ENCODE assay signal across 11 cellular contexts in the genomic region with DNA sequence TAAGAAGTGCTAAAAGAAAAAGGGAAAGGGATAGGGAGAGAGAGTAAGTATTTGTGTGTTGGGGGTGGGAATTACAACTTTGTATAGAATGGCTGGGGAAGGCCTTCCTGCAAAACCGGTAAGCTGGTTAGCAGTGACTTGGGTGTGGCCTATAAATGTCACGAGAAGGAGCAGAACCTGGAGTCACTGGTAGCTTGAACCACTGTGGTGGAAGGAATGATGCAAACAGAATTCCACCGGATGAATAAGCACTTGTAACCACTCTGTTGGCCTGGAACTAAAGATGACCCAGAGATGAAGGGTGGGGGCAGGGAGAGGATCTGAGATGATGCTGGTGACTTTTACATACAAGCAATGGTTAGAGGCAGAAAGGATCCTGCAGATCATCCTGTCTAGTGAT. TPM values are rescaled to one million over a fixed set of nuclear protein-coding genes. Genes with fewer than 3 reads are reported as not detected.
DNase-seq lines count a peak whose midpoint lies in the region; ATAC-seq and TF ChIP-seq lines count a peak whose summit lies in the region.
"Had no signal": no experiment of that assay in that cellular context is flagged by ENCODE, and none has a peak within 500 bp of the region (broad histone marks: within the 10 kb centered on the region; RNA-seq: fewer than 3 reads in every experiment).

No MANE protein-coding gene starts in this region.

- no peaks in the 10 kb centered on the region for H3K36me3 Mint-ChIP-seq in activated naive CD4-positive, alpha-beta T cell treated with anti-CD3 and anti-CD28 coated beads, Interleukin-2, amount 50 U/mL, for 72 hours

- H3K4me1 ChIP-seq in foreskin keratinocyte: no peaks in the 10 kb centered on the region

- no peak for TF ChIP-seq CTCF in foreskin keratinocyte (conservative IDR thresholded peaks at IDR 0.05)

- no peaks in the 10 kb centered on the region for H3K27me3 ChIP-seq in foreskin keratinocyte

- no peaks in the 10 kb centered on the region for H3K9me3 Mint-ChIP-seq in activated naive CD4-positive, alpha-beta T cell treated with anti-CD3 and anti-CD28 coated beads, Interleukin-2, amount 50 U/mL, for 72 hours
- H3K9me3 Mint-ChIP-seq: activated CD4-positive, alpha-beta T cell treated with anti-CD3 and anti-CD28 coated beads, Interleukin-2, amount 10 ng/mL, durations not matched to agents 7 days and 5 days had no signal

- no peak overlapping the region for H3K27ac ChIP-seq in foreskin keratinocyte

- peak in 1 of 2 donors; percentile 84 for ATAC-seq in activated naive CD4-positive, alpha-beta T cell treated with anti-CD3 and anti-CD28 coated beads, Interleukin-2, amount 50 U/mL, for 72 hours
- ATAC-seq in foreskin keratinocyte (peak; percentile 15), GM21447 (IDR thresholded peaks at IDR 0.05; ENCODE audit: unreplicated experiment) (no peak)

- DNase-seq in activated naive CD4-positive, alpha-beta T cell treated with anti-CD3 and anti-CD28 coated beads, Interleukin-2, amount 50 U/mL, for 72 hours (ENCODE audit: low spot score in 2 of 2): peak in 1 of 2 donors; percentile 53
- DNase-seq in activated naive CD4-positive, alpha-beta T cell treated with anti-CD3 and anti-CD28 coated beads, Interleukin-2, amount 50 U/mL, for 16 hours: no peak
- peak; percentile 35 for DNase-seq in T1000 (lab: John Stamatoyannopoulos, UW)
- peak; percentile 41 to 72 for DNase-seq in foreskin keratinocyte
- peak; percentile 97 for DNase-seq in stromal cell of bone marrow (ENCODE audit: low read depth)
- no peak for DNase-seq in T-helper 9 cell
- DNase-seq in DMS 273 (lab: John Stamatoyannopoulos, UW; ENCODE audit: unreplicated experiment): no peak
- DNase-seq: activated CD4-positive, alpha-beta T cell treated with anti-CD3 and anti-CD28 coated beads, Interleukin-2, amount 10 ng/mL, durations not matched to agents 7 days and 5 days; NCI-H748 treated with DMSO at 0.1 percent for 48 hours; stimulated activated CD4-positive, alpha-beta T cell treated with anti-CD3 and anti-CD28 coated beads, Interleukin-2, amount 100 ng/mL, for 48 hours had no signal

- H3K27ac Mint-ChIP-seq in activated naive CD4-positive, alpha-beta T cell treated with anti-CD3 and anti-CD28 coated beads, Interleukin-2, amount 50 U/mL, for 72 hours: peak overlapping the region; percentile 65 to 81
- H3K27ac Mint-ChIP-seq: activated CD4-positive, alpha-beta T cell treated with anti-CD3 and anti-CD28 coated beads, Interleukin-2, amount 10 ng/mL, durations not matched to agents 7 days and 5 days had no signal

RNA-seq across cellular contexts. Expression of a gene that starts 8.9 kb away (rescaled TPM):
- total RNA-seq in activated naive CD4-positive, alpha-beta T cell treated with anti-CD3 and anti-CD28 coated beads, Interleukin-2, amount 50 U/mL, for 72 hours: 1 to 10 TPM; 4.6 to 4.7 TPM
- 4.4 and 4.7 TPM in 2 replicates for total RNA-seq in foreskin keratinocyte
- polyA plus RNA-seq in foreskin keratinocyte: 4.6 and 5.2 TPM in 2 replicates

RNA-seq across cellular contexts. Expression of a gene that starts 33.9 kb away (rescaled TPM):
- total RNA-seq in activated naive CD4-positive, alpha-beta T cell treated with anti-CD3 and anti-CD28 coated beads, Interleukin-2, amount 50 U/mL, for 72 hours: 1 to 10 TPM in 1 of 2 donors, under 1 TPM in 1; 0.43 to 1.3 TPM
- total RNA-seq in foreskin keratinocyte: 0.42 and 0.48 TPM in 2 replicates
- polyA plus RNA-seq in foreskin keratinocyte: 0.48 and 0.63 TPM in 2 replicates

RNA-seq across cellular contexts. Expression of a gene that starts 54.3 kb away (rescaled TPM):
- total RNA-seq in activated naive CD4-positive, alpha-beta T cell treated with anti-CD3 and anti-CD28 coated beads, Interleukin-2, amount 50 U/mL, for 72 hours: 10 to 100 TPM; 69.4 to 88.2 TPM
- total RNA-seq in foreskin keratinocyte: 29.4 and 38.8 TPM in 2 replicates
- polyA plus RNA-seq in foreskin keratinocyte: 30.5 and 41.4 TPM in 2 replicates

Comparison
In these comparisons a context has a peak if more than half of its experiments do, and no peak if none do; other contexts are left out.
1. DNase-seq: peak in T1000 (single experiment), foreskin keratinocyte (2 of 2) and stromal cell of bone marrow (single experiment); none in activated naive CD4-positive, alpha-beta T cell treated with anti-CD3 and anti-CD28 coated beads, Interleukin-2, amount 50 U/mL, for 16 hours (single experiment), T-helper 9 cell (single experiment) and DMS 273 (single experiment).